ENCODE assay signal across 1 cellular context in genomic region chr16:11506816-11507305, GRCh38.
TF ChIP-seq lines count a peak whose summit lies in the region.

No MANE protein-coding gene starts in this region.

TF ChIP-seq in H1, 55 proteins besides CTCF, POLR2A, EP300 and RAD21 (continued from another document):
- no peak for TF ChIP-seq ATF2 (IDR thresholded peaks at IDR 0.05; ENCODE audit: low read length)
- TF ChIP-seq TAF7 (optimal IDR thresholded peaks at IDR 0.05; ENCODE audit: borderline replicate concordance, low read depth, low read length) = no peak
- TF ChIP-seq GABPA (IDR thresholded peaks at IDR 0.05; ENCODE audit: borderline replicate concordance, insufficient read depth, low read length) = no peak
